In genomic region chr18:11767329-11767728, GRCh38 we compare ENCODE assay signal across 21 cellular contexts.
"Had no signal": no experiment of that assay in that cellular context is flagged by ENCODE, and none has a peak within 500 bp of the region (broad histone marks: within the 10 kb centered on the region; RNA-seq: fewer than 3 reads in every experiment).

No MANE protein-coding gene starts in this region.

- H3K4me2 ChIP-seq: SK-N-SH had no signal

- H3K27me3 ChIP-seq: MG63 had no signal

- H3K27ac ChIP-seq: RWPE1 had no signal

- ATAC-seq: HepG2 had no signal

- H3K36me3 ChIP-seq: MG63 had no signal

- H3K9me3 ChIP-seq: MG63, SK-N-SH had no signal

- FAIRE-seq: HepG2, RCC 7860 had no signal

- H3K9ac ChIP-seq: SK-N-SH had no signal

- DNase-seq: IMR-90, Karpas-422, KG1, MG63, NCI-H1092, NCI-H1105 treated with DMSO at 0.1 percent for 48 hours, NCI-H1417 treated with DMSO at 0.1 percent for 48 hours, NCI-H146, NCI-H1694 treated with DMSO at 0.1 percent for 48 hours, NCI-H1930, NCI-H2081, NCI-H2107, NCI-H2227 treated with DMSO at 0.1 percent for 48 hours, NCI-H524 treated with DMSO at 0.1 percent for 48 hours, NCI-H69, NCI-H774, SHP77, SK-N-SH had no signal

- H3K4me3 ChIP-seq: MG63 had no signal
